In genomic region chr4:166501941-166502382, GRCh38 we compare ENCODE assay signal across 9 cellular contexts.
DNase-seq lines count a peak whose midpoint lies in the region; ATAC-seq, FAIRE-seq and TF ChIP-seq lines count a peak whose summit lies in the region.
"Had no signal": no experiment of that assay in that cellular context is flagged by ENCODE, and none has a peak within 500 bp of the region (broad histone marks: within the 10 kb centered on the region; RNA-seq: fewer than 3 reads in every experiment).

No MANE protein-coding gene starts in this region.

- H3K36me3 Mint-ChIP-seq in CD4-positive, alpha-beta T cell (ENCODE audit: low read depth), result no peaks in the 10 kb centered on the region
- H3K36me3 Mint-ChIP-seq: activated naive CD8-positive, alpha-beta T cell had no signal

- H3K9ac ChIP-seq in keratinocyte (ENCODE audit: control insufficient read depth, extremely low read depth, insufficient read depth, low read length) (no peak overlapping the region), kidney (ENCODE audit: low read length in 2 of 2) (no peak overlapping the region)

- no peak for ATAC-seq in CD4-positive, alpha-beta T cell (ENCODE audit: poor library complexity)

- POLR2A ChIA-PET in GM10248 (lab: Yijun Ruan, JAX) (no interaction called here), HEK293 (lab: Yijun Ruan, JAX) (no interaction called here)
- POLR2A ChIA-PET in CD4-positive, alpha-beta T cell (lab: Charles Lee), result no interaction called here

- peak; percentile 28 for TF ChIP-seq CTCF in GM10248 (IDR thresholded peaks at IDR 0.05; ENCODE audit: control extremely low read depth, extremely low read depth, low read depth, missing control alignments)
- no peak for TF ChIP-seq CTCF in HEK293 (tag by site-specific recombination; IDR thresholded peaks at IDR 0.05)
- peak; percentile 44 to 67 (median 56) for TF ChIP-seq CTCF in keratinocyte (optimal IDR thresholded peaks at IDR 0.05 in 1 of 3, IDR thresholded peaks at IDR 0.05 in 1 of 3, conservative IDR thresholded peaks at IDR 0.05 in 1 of 3; ENCODE audit: extremely low read depth in 1 of 3, insufficient read depth in 2 of 3, low read length in 3 of 3)
- no peak for TF ChIP-seq CTCF in CD4-positive, alpha-beta T cell (IDR thresholded peaks at IDR 0.05)
- TF ChIP-seq CTCF in kidney (IDR thresholded peaks at IDR 0.05; ENCODE audit: borderline replicate concordance, extremely low read depth, insufficient read depth), result no peak

- H3K4me3 ChIP-seq in HEK293 (ENCODE audit: low read depth, low read length) (no peak overlapping the region), keratinocyte (ENCODE audit: control insufficient read depth in 2 of 3, extremely low read depth in 1 of 3, insufficient read depth in 2 of 3, low read depth in 1 of 3, low read length in 3 of 3) (no peak overlapping the region), kidney (ENCODE audit: low read length in 2 of 2) (no peak overlapping the region)

- DNase-seq in GM10248 (ENCODE audit: extremely low spot score) (peak; percentile 11), RKO (ENCODE audit: low spot score) (peak; percentile 7), keratinocyte (ENCODE audit: low read depth, low spot score) (no peak), medulla oblongata (ENCODE audit: extremely low spot score) (no peak), kidney (no peak), EL (no peak)
- DNase-seq in CD4-positive, alpha-beta T cell, result no peak

- no peak overlapping the region for H3K4me3 Mint-ChIP-seq in CD4-positive, alpha-beta T cell
- H3K4me3 Mint-ChIP-seq: activated naive CD8-positive, alpha-beta T cell had no signal

- dilution Hi-C loops in keratinocyte (cut with MboI; ENCODE audit: extremely low pct_ligation_motif_present, low sequenced_read_pairs), result no loop called here

- H3K9me3 Mint-ChIP-seq in CD4-positive, alpha-beta T cell, result peaks cover 6% of the 10 kb centered on the region

- no peaks in the 10 kb centered on the region for H3K27me3 ChIP-seq in keratinocyte (ENCODE audit: control insufficient read depth, extremely low read depth, insufficient read depth, low read length)
- H3K27me3 ChIP-seq in CD4-positive, alpha-beta T cell (ENCODE audit: control insufficient read depth, insufficient read depth, low read length), result no peaks in the 10 kb centered on the region

- intact Hi-C loops in CD4-positive, alpha-beta T cell (cut with DNase I, micrococcal nuclease), result no loop called here
- intact Hi-C loops in kidney (cut with DNase I), result no loop called here

- H3K79me2 ChIP-seq in keratinocyte (ENCODE audit: control insufficient read depth, insufficient read depth, low read length), result no peaks in the 10 kb centered on the region

- no peak overlapping the region for H3K27ac Mint-ChIP-seq in CD4-positive, alpha-beta T cell
- H3K27ac Mint-ChIP-seq: activated naive CD8-positive, alpha-beta T cell had no signal

- H3K36me3 ChIP-seq in HEK293 (ENCODE audit: control insufficient read depth in 2 of 2, insufficient read depth in 1 of 2, low read length in 2 of 2) (no peaks in the 10 kb centered on the region), keratinocyte (ENCODE audit: control insufficient read depth in 2 of 2, extremely low read depth in 1 of 2, insufficient read depth in 2 of 2, low read length in 2 of 2) (no peaks in the 10 kb centered on the region), kidney (ENCODE audit: control insufficient read depth in 1 of 2, insufficient read depth in 2 of 2, low read length in 2 of 2) (no peaks in the 10 kb centered on the region)

- no peaks in the 10 kb centered on the region for H3K9me1 ChIP-seq in keratinocyte (ENCODE audit: control insufficient read depth, extremely low read depth, insufficient read depth, low read length)

- H4K20me1 ChIP-seq in keratinocyte (ENCODE audit: control insufficient read depth, extremely low read depth, insufficient read depth, low read length), result no peaks in the 10 kb centered on the region

- CTCF ChIA-PET in GM10248 (lab: Yijun Ruan, JAX), result no interaction called here
- CTCF ChIA-PET in HEK293 (lab: Yijun Ruan, JAX), result interaction anchor here (0.5 to 1.3 kb wide), 5 partner anchors 13 to 1655 kb away, joined by 3 to 7 read pairs (median 3); no protein-coding TSS in a partner anchor
- CTCF ChIA-PET in CD4-positive, alpha-beta T cell (lab: Charles Lee), result no interaction called here

- H3K4me1 ChIP-seq in HEK293 (ENCODE audit: control insufficient read depth, insufficient read depth, low read length) (no peaks in the 10 kb centered on the region), keratinocyte (ENCODE audit: control insufficient read depth, extremely low read depth, insufficient read depth, low read length) (no peaks in the 10 kb centered on the region), kidney (ENCODE audit: control insufficient read depth in 1 of 2, insufficient read depth in 1 of 2, low read depth in 1 of 2, low read length in 2 of 2) (no peaks in the 10 kb centered on the region)

- H2AFZ ChIP-seq in keratinocyte (ENCODE audit: control insufficient read depth, low read length), result no peak overlapping the region

- no peak overlapping the region for H3K4me2 ChIP-seq in keratinocyte (ENCODE audit: control insufficient read depth, extremely low read depth, insufficient read depth, low read depth, low read length)

- H3K27me3 Mint-ChIP-seq in CD4-positive, alpha-beta T cell, result no peaks in the 10 kb centered on the region
- H3K27me3 Mint-ChIP-seq: activated naive CD8-positive, alpha-beta T cell had no signal

- FAIRE-seq in keratinocyte (lab: Jason Lieb, UNC) (no peak), kidney (lab: Jason Lieb, UNC) (no peak)

- H3K4me1 Mint-ChIP-seq in CD4-positive, alpha-beta T cell (ENCODE audit: low read depth), result no peaks in the 10 kb centered on the region

- no peaks in the 10 kb centered on the region for H3K9me3 ChIP-seq in HEK293 (ENCODE audit: control insufficient read depth, insufficient read depth, low read depth, low read length)
- no peaks in the 10 kb centered on the region for H3K9me3 ChIP-seq in keratinocyte (ENCODE audit: control insufficient read depth, low read depth, low read length)
- H3K9me3 ChIP-seq in CD4-positive, alpha-beta T cell (ENCODE audit: control insufficient read depth, low read length), result no peaks in the 10 kb centered on the region
- H3K9me3 ChIP-seq in kidney (ENCODE audit: control insufficient read depth in 1 of 2, low read length in 2 of 2), result no peaks in the 10 kb centered on the region

- H3K27ac ChIP-seq in HEK293 (ENCODE audit: extremely low read depth, low read depth, low read length) (no peak overlapping the region), keratinocyte (ENCODE audit: control insufficient read depth, insufficient read depth, low read length) (no peak overlapping the region), kidney (ENCODE audit: low read depth in 2 of 2, low read length in 2 of 2) (no peak overlapping the region)
- no peak overlapping the region for H3K27ac ChIP-seq in CD4-positive, alpha-beta T cell (ENCODE audit: low read depth, low read length)

TF ChIP-seq in HEK293, 187 proteins besides CTCF, POLR2A, EP300 and RAD21:
- TF ChIP-seq ZSCAN18 (tag by site-specific recombination; IDR thresholded peaks at IDR 0.05) (no peak), ZNF513 (tag by site-specific recombination; IDR thresholded peaks at IDR 0.05) (no peak), ZFP3 (tag by site-specific recombination; IDR thresholded peaks at IDR 0.05; ENCODE audit: low read depth) (no peak), ZNF654 (tag by site-specific recombination; IDR thresholded peaks at IDR 0.05; ENCODE audit: low read depth) (peak; percentile 28), ZNF335 (tag by site-specific recombination; conservative IDR thresholded peaks at IDR 0.05) (no peak), ZNF660 (tag by site-specific recombination; IDR thresholded peaks at IDR 0.05) (0 out of 2 replicates have a peak, but pooled peaks have one; percentile 24), ZNF785 (tag by site-specific recombination; IDR thresholded peaks at IDR 0.05) (no peak), KLF8 (tag by site-specific recombination; IDR thresholded peaks at IDR 0.05) (no peak)

Comparison
In these comparisons a context has a peak if more than half of its experiments do, and no peak if none do; other contexts are left out.
1. DNase-seq: peak in GM10248 (single experiment) and RKO (single experiment); none in keratinocyte (single experiment), CD4-positive, alpha-beta T cell (0 of 10), medulla oblongata (single experiment), kidney (single experiment) and EL (single experiment).
2. CTCF ChIP-seq: peak in GM10248 (single experiment) and keratinocyte (3 of 3); none in HEK293 (single experiment), CD4-positive, alpha-beta T cell (single experiment) and kidney (single experiment).